11 cellular contexts compared by ENCODE assay signal in the genomic region with DNA sequence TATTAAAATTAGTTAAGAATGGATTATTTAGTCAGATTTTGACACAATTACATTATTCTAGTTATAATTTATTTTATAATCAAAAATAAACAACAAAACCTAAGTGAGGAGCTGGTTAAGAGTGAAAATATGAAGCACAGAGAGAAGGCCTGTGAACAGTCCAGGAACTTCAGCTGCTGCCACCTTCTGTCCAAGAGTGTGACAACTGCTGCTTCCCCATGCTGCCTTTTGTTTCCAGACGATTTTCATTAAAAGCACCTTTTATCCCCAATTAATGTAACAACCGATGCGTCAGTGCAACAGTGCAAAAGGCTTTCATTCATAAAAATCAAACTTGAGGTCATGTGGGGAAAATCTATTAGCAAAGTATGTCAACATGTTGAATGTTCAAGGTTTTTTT.
A peak's percentile ranks its signal among the peaks of the same experiment; 100 is the strongest.
DNase-seq lines count a peak whose midpoint lies in the region; ATAC-seq and TF ChIP-seq lines count a peak whose summit lies in the region.
"Had no signal": no experiment of that assay in that cellular context is flagged by ENCODE, and none has a peak within 500 bp of the region (broad histone marks: within the 10 kb centered on the region; RNA-seq: fewer than 3 reads in every experiment).

No MANE protein-coding gene starts in this region.

- no peak overlapping the region for H3K4me3 Mint-ChIP-seq in brain

- DNase-seq in NCI-H1105 treated with DMSO at 0.1 percent for 48 hours (lab: John Stamatoyannopoulos, UW): peak; percentile 12
- no peak for DNase-seq in NCI-H1105 (lab: John Stamatoyannopoulos, UW)
- peak; percentile 4 for DNase-seq in neuronal stem cell (ENCODE audit: low spot score)
- DNase-seq in NCI-H774 (lab: John Stamatoyannopoulos, UW): no peak
- DNase-seq: activated CD4-positive, CD25-positive, alpha-beta regulatory T cell; esophagus squamous epithelium had no signal

- no peak overlapping the region for H3K4me2 ChIP-seq in Loucy (ENCODE audit: low read depth, low read length, poor library complexity, severe bottlenecking)
- H3K4me2 ChIP-seq in neuronal stem cell (ENCODE audit: insufficient read depth, low read length, poor library complexity, severe bottlenecking): no peak overlapping the region
- H3K4me2 ChIP-seq: BLaER1 treated with 17β-estradiol and CSF1 and Interleukin-3, amounts not matched to agents 10 nM and 100 nM had no signal

- H2BK12ac ChIP-seq in neuronal stem cell (ENCODE audit: low read length): no peak overlapping the region

- H3K18ac ChIP-seq in neuronal stem cell (ENCODE audit: low read length): no peak overlapping the region

- H3K4me3 ChIP-seq in Loucy (ENCODE audit: low read length, poor library complexity, severe bottlenecking) (no peak overlapping the region), neuronal stem cell (ENCODE audit: low read length in 2 of 2) (no peak overlapping the region)
- H3K4me3 ChIP-seq: BLaER1 treated with 17β-estradiol and CSF1 and Interleukin-3, amounts not matched to agents 10 nM and 100 nM; esophagus squamous epithelium had no signal

- no CpG with 5 or more reads among the region's 3 CpGs for WGBS in neuronal stem cell (ENCODE audit: extremely low coverage in 2 of 2, insufficient read length in 2 of 2, insufficient replicate concordance in 1 of 2), 2 donors

- H3K27me3 ChIP-seq in Loucy (ENCODE audit: insufficient read depth, low read length, poor library complexity, severe bottlenecking) (no peaks in the 10 kb centered on the region), neuronal stem cell (ENCODE audit: control insufficient read depth in 3 of 3, insufficient read depth in 3 of 3, low read depth in 1 of 3, low read length in 3 of 3) (no peaks in the 10 kb centered on the region)
- H3K27me3 ChIP-seq: BLaER1 treated with 17β-estradiol and CSF1 and Interleukin-3, amounts not matched to agents 10 nM and 100 nM; esophagus squamous epithelium had no signal

- no peak overlapping the region for H3K27ac ChIP-seq in neuronal stem cell (replicated peaks; ENCODE audit: low read length)
- H3K27ac ChIP-seq: BLaER1 treated with 17β-estradiol and CSF1 and Interleukin-3, amounts not matched to agents 10 nM and 100 nM; esophagus squamous epithelium had no signal

- peaks cover 42% of the 10 kb centered on the region for H3K36me3 Mint-ChIP-seq in brain

- TF ChIP-seq CTCF in Loucy (conservative IDR thresholded peaks at IDR 0.05; ENCODE audit: low read length) (peak; percentile 50), brain (conservative IDR thresholded peaks at IDR 0.05) (peak; percentile 45 to 69)

- no peaks in the 10 kb centered on the region for H3K4me1 Mint-ChIP-seq in brain

- H2AFZ ChIP-seq in Loucy (ENCODE audit: low read length) (no peak overlapping the region), neuronal stem cell (ENCODE audit: low read length) (no peak overlapping the region)

- H3K36me3 ChIP-seq in Loucy (ENCODE audit: insufficient read depth, low read length): no peaks in the 10 kb centered on the region
- peaks cover 0 to 2% of the 10 kb centered on the region in 2 donors for H3K36me3 ChIP-seq in neuronal stem cell (replicated peaks in 1 of 2; ENCODE audit: control insufficient read depth in 2 of 2, insufficient read depth in 2 of 2, low read length in 2 of 2)
- H3K36me3 ChIP-seq: BLaER1 treated with 17β-estradiol and CSF1 and Interleukin-3, amounts not matched to agents 10 nM and 100 nM; esophagus squamous epithelium had no signal

- no peak for ATAC-seq in GM21515 (IDR thresholded peaks at IDR 0.05; ENCODE audit: unreplicated experiment)
- no peak for ATAC-seq in HG03139 (IDR thresholded peaks at IDR 0.05; ENCODE audit: unreplicated experiment)

- no peak overlapping the region for H2BK120ac ChIP-seq in neuronal stem cell (ENCODE audit: low read depth, low read length)

- no peak overlapping the region for H2BK15ac ChIP-seq in neuronal stem cell (ENCODE audit: low read length)

- no peaks in the 10 kb centered on the region for H4K20me1 ChIP-seq in Loucy (ENCODE audit: insufficient read depth, low read length, poor library complexity, severe bottlenecking)
- H4K20me1 ChIP-seq: BLaER1 treated with 17β-estradiol and CSF1 and Interleukin-3, amounts not matched to agents 10 nM and 100 nM had no signal

- no peaks in the 10 kb centered on the region for H3F3A ChIP-seq in Loucy (ENCODE audit: low read depth)

- H3K27me3 Mint-ChIP-seq in brain: no peaks in the 10 kb centered on the region

- H3K79me1 ChIP-seq in neuronal stem cell (ENCODE audit: low read depth, low read length): no peaks in the 10 kb centered on the region

- no peak overlapping the region for H2BK5ac ChIP-seq in neuronal stem cell (ENCODE audit: low read length)

- H3K4ac ChIP-seq in neuronal stem cell (ENCODE audit: low read length): no peak overlapping the region

- H4K8ac ChIP-seq in neuronal stem cell (ENCODE audit: low read depth, low read length): no peak overlapping the region

- H4K91ac ChIP-seq in neuronal stem cell (ENCODE audit: low read depth, low read length, poor library complexity): no peak overlapping the region

- no peak overlapping the region for H3K23ac ChIP-seq in neuronal stem cell (ENCODE audit: low read depth, low read length, poor library complexity)

- peaks cover 0 to 18% (median 11%) of the 10 kb centered on the region in 5 experiments for H3K9me3 Mint-ChIP-seq in brain

- H3K79me2 ChIP-seq in Loucy (ENCODE audit: insufficient read depth, low read length): no peaks in the 10 kb centered on the region

- no peaks in the 10 kb centered on the region for H3K9me2 ChIP-seq in Loucy (replicated peaks; ENCODE audit: low read depth, low read length)

- H3K27ac Mint-ChIP-seq in brain: peak overlapping the region in 1 of 5 experiments; percentile 26

- H3K4me1 ChIP-seq in Loucy (ENCODE audit: insufficient read depth, low read length, poor library complexity, severe bottlenecking) (no peaks in the 10 kb centered on the region), neuronal stem cell (ENCODE audit: control insufficient read depth in 2 of 2, insufficient read depth in 1 of 2, low read depth in 1 of 2, low read length in 2 of 2) (no peaks in the 10 kb centered on the region)
- H3K4me1 ChIP-seq: BLaER1 treated with 17β-estradiol and CSF1 and Interleukin-3, amounts not matched to agents 10 nM and 100 nM; esophagus squamous epithelium had no signal

- H2AK5ac ChIP-seq in neuronal stem cell (ENCODE audit: low read depth, low read length): no peak overlapping the region

- H3K14ac ChIP-seq in neuronal stem cell (ENCODE audit: low read length): no peak overlapping the region

- H3K9me3 ChIP-seq in Loucy (ENCODE audit: insufficient read depth, low read depth, low read length) (no peaks in the 10 kb centered on the region), neuronal stem cell (replicated peaks in 1 of 2; ENCODE audit: control insufficient read depth in 2 of 2, insufficient read depth in 1 of 2, low read depth in 1 of 2, low read length in 2 of 2) (no peaks in the 10 kb centered on the region)
- H3K9me3 ChIP-seq: BLaER1 treated with 17β-estradiol and CSF1 and Interleukin-3, amounts not matched to agents 10 nM and 100 nM; esophagus squamous epithelium had no signal

- H3K9ac ChIP-seq in Loucy (ENCODE audit: low read depth, low read length, poor library complexity, severe bottlenecking) (no peak overlapping the region), neuronal stem cell (ENCODE audit: low read depth, low read length, poor library complexity) (no peak overlapping the region)
- H3K9ac ChIP-seq: BLaER1 treated with 17β-estradiol and CSF1 and Interleukin-3, amounts not matched to agents 10 nM and 100 nM had no signal

Comparison
In these comparisons a context has a peak if more than half of its experiments do, and no peak if none do; other contexts are left out.
1. DNase-seq: peak in NCI-H1105 treated with DMSO at 0.1 percent for 48 hours (single experiment) and neuronal stem cell (single experiment); none in NCI-H1105 (single experiment) and NCI-H774 (single experiment).